In genomic region chr6:37556884-37557644, GRCh38 we compare ENCODE assay signal across 16 cellular contexts. TPM values are rescaled to one million over a fixed set of nuclear protein-coding genes. Genes with fewer than 3 reads are reported as not detected.
DNase-seq lines count a peak whose midpoint lies in the region; ATAC-seq and TF ChIP-seq lines count a peak whose summit lies in the region.
"Had no signal": no experiment of that assay in that cellular context is flagged by ENCODE, and none has a peak within 500 bp of the region (broad histone marks: within the 10 kb centered on the region; RNA-seq: fewer than 3 reads in every experiment).

No MANE protein-coding gene starts in this region.

- POLR2A ChIA-PET in CD8-positive, alpha-beta memory T cell (lab: Charles Lee), result no interaction called here

- H3K36me3 Mint-ChIP-seq in activated T-helper 17 cell treated with anti-CD3 and anti-CD28 coated beads, Interleukin-2, amount 50 U/mL, for 72 hours (ENCODE audit: low read depth), result no peaks in the 10 kb centered on the region
- H3K36me3 Mint-ChIP-seq in CD8-positive, alpha-beta memory T cell, result no peaks in the 10 kb centered on the region

- TF ChIP-seq POLR2A in spleen (IDR thresholded peaks at IDR 0.05), result no peak

- peak; percentile 25 for ATAC-seq in GM18861 (IDR thresholded peaks at IDR 0.05; ENCODE audit: unreplicated experiment)
- peak; percentile 31 for ATAC-seq in HG02973 (IDR thresholded peaks at IDR 0.05; ENCODE audit: unreplicated experiment)
- no peak for ATAC-seq in activated T-helper 17 cell treated with anti-CD3 and anti-CD28 coated beads, Interleukin-2, amount 50 U/mL, for 72 hours (replicated peaks)
- ATAC-seq in GM21381 (IDR thresholded peaks at IDR 0.05; ENCODE audit: unreplicated experiment), result no peak
- ATAC-seq: activated CD4-positive, alpha-beta T cell treated with anti-CD3 and anti-CD28 coated beads for 36 hours had no signal

- no peak overlapping the region for H3K4me3 Mint-ChIP-seq in activated T-helper 17 cell treated with anti-CD3 and anti-CD28 coated beads, Interleukin-2, amount 50 U/mL, for 72 hours
- peak overlapping the region in 1 of 7 donors; percentile 43 for H3K4me3 Mint-ChIP-seq in CD8-positive, alpha-beta memory T cell
- H3K4me3 Mint-ChIP-seq: activated CD4-positive, alpha-beta T cell treated with anti-CD3 and anti-CD28 coated beads for 36 hours had no signal

- no peaks in the 10 kb centered on the region for H3K9me3 ChIP-seq in spleen
- no peaks in the 10 kb centered on the region for H3K9me3 ChIP-seq in CD8-positive, alpha-beta memory T cell (ENCODE audit: low read length)
- H3K9me3 ChIP-seq: esophagus muscularis mucosa had no signal

- CTCF ChIA-PET in CD8-positive, alpha-beta memory T cell (lab: Charles Lee), result interaction anchor here (1.5 to 3.9 kb wide), 2 partner anchors 9 to 49 kb away, joined by 4 to 24 read pairs; no protein-coding TSS in a partner anchor

- peaks cover 13 to 98% (median 72%) of the 10 kb centered on the region in 6 donors for H3K4me1 ChIP-seq in spleen
- peaks cover 18% of the 10 kb centered on the region for H3K4me1 ChIP-seq in CD8-positive, alpha-beta memory T cell (ENCODE audit: insufficient read depth, low read length)

- peak overlapping the region in 5 of 8 donors; percentile 20 to 64 (median 58) for H3K27ac ChIP-seq in spleen
- H3K27ac ChIP-seq in CD8-positive, alpha-beta memory T cell (ENCODE audit: low read depth, low read length), result no peak overlapping the region
- H3K27ac ChIP-seq: esophagus muscularis mucosa had no signal

- H3K9me3 Mint-ChIP-seq in activated T-helper 17 cell treated with anti-CD3 and anti-CD28 coated beads, Interleukin-2, amount 50 U/mL, for 72 hours, result no peaks in the 10 kb centered on the region
- peaks cover 0 to 2% (median 0%) of the 10 kb centered on the region in 5 donors for H3K9me3 Mint-ChIP-seq in CD8-positive, alpha-beta memory T cell

- DNase-seq in spleen (peak; percentile 84), GM20000 (ENCODE audit: low spot score) (no peak), NCI-H526 treated with DMSO at 0.1 percent for 48 hours (lab: John Stamatoyannopoulos, UW) (no peak)
- DNase-seq in CD8-positive, alpha-beta memory T cell, result no peak
- DNase-seq: activated CD4-positive, alpha-beta T cell treated with anti-CD3 and anti-CD28 coated beads for 36 hours; amniotic stem cell; cortex of kidney; NCI-H2029 treated with DMSO at 0.1 percent for 48 hours; occipital lobe; OCI-M1; T-helper 1 cell had no signal

- H3K27me3 ChIP-seq in spleen (replicated peaks in 1 of 7), result peaks cover 0 to 4% (median 0%) of the 10 kb centered on the region in 7 donors
- no peaks in the 10 kb centered on the region for H3K27me3 ChIP-seq in CD8-positive, alpha-beta memory T cell (ENCODE audit: insufficient read depth, low read length, poor library complexity, severe bottlenecking)

- no peak overlapping the region for H3K4me3 ChIP-seq in spleen
- H3K4me3 ChIP-seq in CD8-positive, alpha-beta memory T cell (ENCODE audit: low read length), result no peak overlapping the region
- H3K4me3 ChIP-seq: esophagus muscularis mucosa had no signal

- H3K4me1 Mint-ChIP-seq in activated T-helper 17 cell treated with anti-CD3 and anti-CD28 coated beads, Interleukin-2, amount 50 U/mL, for 72 hours, result peaks cover 26% of the 10 kb centered on the region
- H3K4me1 Mint-ChIP-seq in CD8-positive, alpha-beta memory T cell, result peaks cover 27 to 55% (median 48%) of the 10 kb centered on the region in 3 donors

- H3K27ac Mint-ChIP-seq in activated T-helper 17 cell treated with anti-CD3 and anti-CD28 coated beads, Interleukin-2, amount 50 U/mL, for 72 hours, result peak overlapping the region; percentile 39
- H3K27ac Mint-ChIP-seq in CD8-positive, alpha-beta memory T cell, result peak overlapping the region in 2 of 8 donors; percentile 34 to 66
- H3K27ac Mint-ChIP-seq: activated CD4-positive, alpha-beta T cell treated with anti-CD3 and anti-CD28 coated beads for 36 hours had no signal

- no peak for TF ChIP-seq CTCF in spleen (IDR thresholded peaks at IDR 0.05 in 8 of 11, conservative IDR thresholded peaks at IDR 0.05 in 3 of 11)
- no peak for TF ChIP-seq CTCF in GM20000 (IDR thresholded peaks at IDR 0.05; ENCODE audit: extremely low read depth, missing control alignments)

- intact Hi-C loops in spleen (cut with DNase I; ENCODE audit: low total_unique reads), result no loop called here

- H3K27me3 Mint-ChIP-seq in activated T-helper 17 cell treated with anti-CD3 and anti-CD28 coated beads, Interleukin-2, amount 50 U/mL, for 72 hours, result no peaks in the 10 kb centered on the region
- peaks cover 0 to 2% of the 10 kb centered on the region in 2 donors for H3K27me3 Mint-ChIP-seq in CD8-positive, alpha-beta memory T cell

- WGBS in spleen, 5 donors, result 63 to 83% (median 68%) methylated on average over 15 of the region's 15 CpGs

- H3K36me3 ChIP-seq in spleen, result no peaks in the 10 kb centered on the region
- H3K36me3 ChIP-seq in CD8-positive, alpha-beta memory T cell (ENCODE audit: insufficient read depth, low read length), result no peaks in the 10 kb centered on the region
- H3K36me3 ChIP-seq: esophagus muscularis mucosa had no signal

RNA-seq across cellular contexts. Expression of gene CCDC167, which starts 57.4 kb away (rescaled TPM):
- total RNA-seq in activated T-helper 17 cell treated with anti-CD3 and anti-CD28 coated beads, Interleukin-2, amount 50 U/mL, for 72 hours, result 10 to 100 TPM; 39.2 to 78.5 TPM
- total RNA-seq in spleen, result 10 to 100 TPM; 11.6 to 38.4 (median 17.4) TPM
- 10 to 100 TPM; 26.1 to 64.8 (median 41.0) TPM for polyA plus RNA-seq in spleen
- 10 to 100 TPM; 79.5 to 86.3 TPM for total RNA-seq in CD8-positive, alpha-beta memory T cell
- polyA plus RNA-seq in CD8-positive, alpha-beta memory T cell, result 181 TPM

Comparison
In these comparisons a context has a peak if more than half of its experiments do, and no peak if none do; other contexts are left out.
1. ATAC-seq: peak in GM18861 (single experiment) and HG02973 (single experiment); none in activated T-helper 17 cell treated with anti-CD3 and anti-CD28 coated beads, Interleukin-2, amount 50 U/mL, for 72 hours (single experiment) and GM21381 (single experiment).